26 cellular contexts compared by ENCODE assay signal in genomic region chr2:114354199-114354598, GRCh38.
"Had no signal": no experiment of that assay in that cellular context is flagged by ENCODE, and none has a peak within 500 bp of the region (broad histone marks: within the 10 kb centered on the region; RNA-seq: fewer than 3 reads in every experiment).

No MANE protein-coding gene starts in this region.

- H3K36me3 ChIP-seq: esophagus muscularis mucosa, gastroesophageal sphincter, heart left ventricle had no signal

- H3K27me3 ChIP-seq: dorsolateral prefrontal cortex, esophagus muscularis mucosa, foreskin keratinocyte, gastroesophageal sphincter, heart left ventricle, hepatocyte had no signal

- H3K4me1 ChIP-seq: esophagus muscularis mucosa, foreskin keratinocyte, gastroesophageal sphincter, heart left ventricle had no signal

- DNase-seq: dermis blood vessel endothelial cell; dorsolateral prefrontal cortex; effector CD4-positive, alpha-beta T cell; effector memory CD4-positive, alpha-beta T cell; foreskin keratinocyte; heart left ventricle; hypothalamus; immature natural killer cell; islet precursor cell; kidney; kidney glomerular epithelial cell; left colon; left ventricle myocardium superior; mammary epithelial cell; mesendoderm; mucosa of descending colon; naive B cell had no signal

- H3K9me3 ChIP-seq: esophagus muscularis mucosa, gastroesophageal sphincter, mucosa of descending colon had no signal

- FAIRE-seq: colon, endothelial cell of umbilical vein, frontal cortex, kidney had no signal

- H3K27ac ChIP-seq: coronary artery, dorsolateral prefrontal cortex, esophagus muscularis mucosa, foreskin keratinocyte, gastroesophageal sphincter, heart left ventricle, hepatocyte had no signal

- H3K4me3 ChIP-seq: coronary artery, dorsolateral prefrontal cortex, esophagus muscularis mucosa, gastroesophageal sphincter, heart left ventricle, hepatocyte, lung, mucosa of descending colon had no signal

- ATAC-seq: foreskin keratinocyte, gastroesophageal sphincter, heart left ventricle, left colon, left lobe of liver, left ventricle myocardium superior, mucosa of descending colon had no signal
